Comparison of ENCODE assay signal across 16 cellular contexts in the genomic region with DNA sequence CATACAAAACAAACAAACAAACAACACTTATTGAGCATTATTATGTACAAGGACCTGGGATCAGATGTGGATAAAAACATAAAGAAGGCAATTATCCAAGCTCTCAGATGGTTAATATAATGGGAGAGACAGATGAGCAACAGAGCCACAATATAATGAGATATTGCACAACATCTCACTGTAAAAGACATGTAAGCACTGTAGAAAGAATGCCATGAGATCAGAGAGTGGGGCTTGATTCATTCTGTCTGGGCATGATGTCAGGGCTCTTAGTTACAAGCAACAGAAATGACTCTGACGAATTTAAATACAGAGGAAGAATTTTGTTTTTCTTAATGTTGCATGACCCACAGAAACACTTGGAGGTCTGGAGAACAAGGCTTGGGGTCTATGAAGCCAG.
DNase-seq lines count a peak whose midpoint lies in the region; ATAC-seq and TF ChIP-seq lines count a peak whose summit lies in the region.
"Had no signal": no experiment of that assay in that cellular context is flagged by ENCODE, and none has a peak within 500 bp of the region (broad histone marks: within the 10 kb centered on the region; RNA-seq: fewer than 3 reads in every experiment).

No MANE protein-coding gene starts in this region.

- in situ Hi-C loops in ACHN (cut with HindIII; ENCODE audit: low pct_ligation_motif_present, low pct_unique_long_range_greater_than_20kb, low sequenced_read_pairs) = no loop called here

- no peak for ATAC-seq in effector memory CD8-positive, alpha-beta T cell (replicated peaks)
- no peak for ATAC-seq in HG03159 (IDR thresholded peaks at IDR 0.05; ENCODE audit: unreplicated experiment)

- H3K27me3 Mint-ChIP-seq in effector memory CD8-positive, alpha-beta T cell = no peaks in the 10 kb centered on the region
- H3K27me3 Mint-ChIP-seq: activated CD4-positive, alpha-beta memory T cell treated with anti-CD3 and anti-CD28 coated beads for 36 hours had no signal

- H3K4me3 ChIP-seq in cardiac fibroblast (replicated peaks in 1 of 2; ENCODE audit: low read depth in 2 of 2, low read length in 2 of 2) = no peak overlapping the region
- H3K4me3 ChIP-seq: adrenal gland; BLaER1 treated with 17β-estradiol and CSF1 and Interleukin-3, amounts not matched to agents 10 nM and 100 nM had no signal

- H3K9me3 Mint-ChIP-seq in effector memory CD8-positive, alpha-beta T cell = peaks cover 9 to 15% of the 10 kb centered on the region in 2 donors

- H3K4me1 Mint-ChIP-seq in effector memory CD8-positive, alpha-beta T cell (ENCODE audit: low read depth in 2 of 2) = no peaks in the 10 kb centered on the region
- H3K4me1 Mint-ChIP-seq: immature natural killer cell had no signal

- H3K4me3 Mint-ChIP-seq in effector memory CD8-positive, alpha-beta T cell = no peak overlapping the region
- H3K4me3 Mint-ChIP-seq: activated CD4-positive, alpha-beta memory T cell treated with anti-CD3 and anti-CD28 coated beads for 36 hours; immature natural killer cell; mesothelial cell of epicardium had no signal

- no peaks in the 10 kb centered on the region for H3K36me3 Mint-ChIP-seq in effector memory CD8-positive, alpha-beta T cell (ENCODE audit: insufficient read depth)
- H3K36me3 Mint-ChIP-seq: activated CD4-positive, alpha-beta memory T cell treated with anti-CD3 and anti-CD28 coated beads for 36 hours; immature natural killer cell had no signal

- DNase-seq in AG08396 (ENCODE audit: low spot score) (peak; percentile 12), HS-5 (ENCODE audit: low read depth) (peak; percentile 22), cardiac fibroblast (ENCODE audit: low read depth in 2 of 2) (peak; percentile 83 to 97), kidney glomerular epithelial cell (lab: John Stamatoyannopoulos, UW) (peak; percentile 46), NK-92 (lab: John Stamatoyannopoulos, UW; ENCODE audit: unreplicated experiment) (no peak), ACHN (no peak)
- DNase-seq in effector memory CD8-positive, alpha-beta T cell = no peak
- DNase-seq: activated CD4-positive, alpha-beta memory T cell treated with anti-CD3 and anti-CD28 coated beads for 36 hours; adrenal gland; immature natural killer cell; NCI-H1105; NCI-H446 treated with DMSO at 0.1 percent for 48 hours; stimulated activated CD4-positive, alpha-beta T cell treated with anti-CD3 and anti-CD28 coated beads, Interleukin-12 subunit alpha, Interleukin-12 subunit beta, amount 100 ng/mL, for 4 hours had no signal

- no peak for TF ChIP-seq CTCF in cardiac fibroblast (IDR thresholded peaks at IDR 0.05; ENCODE audit: low read depth, low read length)

- H3K27ac Mint-ChIP-seq in effector memory CD8-positive, alpha-beta T cell = no peak overlapping the region
- H3K27ac Mint-ChIP-seq: activated CD4-positive, alpha-beta memory T cell treated with anti-CD3 and anti-CD28 coated beads for 36 hours; immature natural killer cell; mesothelial cell of epicardium had no signal

Comparison
In these comparisons a context has a peak if more than half of its experiments do, and no peak if none do; other contexts are left out.
1. DNase-seq: peak in AG08396 (single experiment), HS-5 (single experiment), cardiac fibroblast (2 of 2) and kidney glomerular epithelial cell (single experiment); none in effector memory CD8-positive, alpha-beta T cell (0 of 3), NK-92 (single experiment) and ACHN (single experiment).